In genomic region chr2:228242591-228242990, GRCh38 we compare ENCODE assay signal across 32 cellular contexts.
"Had no signal": no experiment of that assay in that cellular context is flagged by ENCODE, and none has a peak within 500 bp of the region (broad histone marks: within the 10 kb centered on the region; RNA-seq: fewer than 3 reads in every experiment).

No MANE protein-coding gene starts in this region.

- H2AFZ ChIP-seq: PC-9 had no signal

- H3K4me2 ChIP-seq: PC-9, SK-N-SH had no signal

- DNase-seq: Kasumi-1, KG1, MG63, NCI-H1048, NCI-H1092 treated with DMSO at 0.1 percent for 48 hours, NCI-H1105 treated with DMSO at 0.1 percent for 48 hours, NCI-H1417, NCI-H1436, NCI-H146, NCI-H1694, NCI-H187, NCI-H1930, NCI-H2029 treated with DMSO at 0.1 percent for 48 hours, NCI-H2081 treated with DMSO at 0.1 percent for 48 hours, NCI-H2107, NCI-H2171, NCI-H226, NCI-H446 treated with DMSO at 0.1 percent for 48 hours, NCI-H510A, NCI-H524, NCI-H526, NCI-H69, NCI-H748 treated with DMSO at 0.1 percent for 48 hours, NCI-H82, PC-9, SHP77, SK-N-SH, SW 1271 had no signal

- H3K4me1 ChIP-seq: SJSA1 had no signal

- H3K9ac ChIP-seq: SK-N-SH had no signal

- H3K27me3 ChIP-seq: SJSA1 had no signal

- H3K9me3 ChIP-seq: MG63, SK-N-SH had no signal

- H3K4me3 ChIP-seq: MG63, PC-9, SJSA1 had no signal

- H3K27ac ChIP-seq: PC-9, RWPE1, SJSA1 had no signal

- ATAC-seq: Panc1, Right ventricle myocardium inferior had no signal

- H3K36me3 ChIP-seq: MG63, SJSA1 had no signal
